ENCODE assay signal across 8 cellular contexts in genomic region chr6:49462927-49463611, GRCh38. TPM values are rescaled to one million over a fixed set of nuclear protein-coding genes. Genes with fewer than 3 reads are reported as not detected.
DNase-seq lines count a peak whose midpoint lies in the region; TF ChIP-seq lines count a peak whose summit lies in the region.

A gene with protein sequence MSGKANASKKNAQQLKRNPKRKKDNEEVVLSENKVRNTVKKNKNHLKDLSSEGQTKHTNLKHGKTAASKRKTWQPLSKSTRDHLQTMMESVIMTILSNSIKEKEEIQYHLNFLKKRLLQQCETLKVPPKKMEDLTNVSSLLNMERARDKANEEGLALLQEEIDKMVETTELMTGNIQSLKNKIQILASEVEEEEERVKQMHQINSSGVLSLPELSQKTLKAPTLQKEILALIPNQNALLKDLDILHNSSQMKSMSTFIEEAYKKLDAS (plus strand): TSS chr6:49463370. CDS start chr6:49470177, 6,807 bp downstream.
MMUT (minus strand) TSS chr6:49463253; CDS start chr6:49459466, 3,787 bp downstream.

- no peaks in the 10 kb centered on the region for H3K36me3 Mint-ChIP-seq in nephron (ENCODE audit: low read depth)
- peaks cover 9% of the 10 kb centered on the region for H3K36me3 Mint-ChIP-seq in stimulated activated naive CD8-positive, alpha-beta T cell treated with anti-CD3 and anti-CD28 coated beads, Interleukin-15, Interleukin-2, amounts not matched to agents 100 ng/mL and 50 ng/mL, for 24 hours (ENCODE audit: low read depth)

- H3K4me3 ChIP-seq in H7 (ENCODE audit: insufficient read depth, low read depth, low read length) (peak within 1 kb of the TSS; percentile 65), fibroblast of the aortic adventitia (ENCODE audit: low read depth, low read length) (peak within 1 kb of the TSS; percentile 83)

- DNase-seq in ELF-1 (ENCODE audit: low read depth, low spot score) (peak; percentile 98), H7 (peak; percentile 84), M059J (ENCODE audit: low read depth) (peak; percentile 98), SHP77 (lab: John Stamatoyannopoulos, UW) (peak; percentile 93 to 95), fibroblast of the aortic adventitia (ENCODE audit: low read depth) (peak; percentile 94)
- DNase-seq in activated effector memory CD4-positive, alpha-beta T cell treated with Interleukin-2 at 50 U/mL for 16 hours: peak; percentile 85

- peak within 1 kb of the TSS; percentile 82 to 90 (median 88) for H3K27ac Mint-ChIP-seq in nephron
- H3K27ac Mint-ChIP-seq in stimulated activated naive CD8-positive, alpha-beta T cell treated with anti-CD3 and anti-CD28 coated beads, Interleukin-15, Interleukin-2, amounts not matched to agents 100 ng/mL and 50 ng/mL, for 24 hours: peak within 1 kb of the TSS; percentile 93

- no peaks in the 10 kb centered on the region for H3K27me3 Mint-ChIP-seq in nephron (ENCODE audit: low read depth)
- H3K27me3 Mint-ChIP-seq in stimulated activated naive CD8-positive, alpha-beta T cell treated with anti-CD3 and anti-CD28 coated beads, Interleukin-15, Interleukin-2, amounts not matched to agents 100 ng/mL and 50 ng/mL, for 24 hours: no peaks in the 10 kb centered on the region

- no peaks in the 10 kb centered on the region for H3K9me3 Mint-ChIP-seq in nephron
- no peaks in the 10 kb centered on the region for H3K9me3 Mint-ChIP-seq in stimulated activated naive CD8-positive, alpha-beta T cell treated with anti-CD3 and anti-CD28 coated beads, Interleukin-15, Interleukin-2, amounts not matched to agents 100 ng/mL and 50 ng/mL, for 24 hours

- peak within 1 kb of the TSS; percentile 91 to 98 (median 95) for H3K4me3 Mint-ChIP-seq in nephron
- H3K4me3 Mint-ChIP-seq in stimulated activated naive CD8-positive, alpha-beta T cell treated with anti-CD3 and anti-CD28 coated beads, Interleukin-15, Interleukin-2, amounts not matched to agents 100 ng/mL and 50 ng/mL, for 24 hours: peak within 1 kb of the TSS; percentile 100

- no peak for TF ChIP-seq CTCF in fibroblast of the aortic adventitia (IDR thresholded peaks at IDR 0.05; ENCODE audit: insufficient read depth, low read length)
- no peak for TF ChIP-seq CTCF in nephron (IDR thresholded peaks at IDR 0.05; ENCODE audit: unreplicated experiment in 3 of 3)

- peaks cover 28% of the 10 kb centered on the region for H3K4me1 Mint-ChIP-seq in nephron
- H3K4me1 Mint-ChIP-seq in stimulated activated naive CD8-positive, alpha-beta T cell treated with anti-CD3 and anti-CD28 coated beads, Interleukin-15, Interleukin-2, amounts not matched to agents 100 ng/mL and 50 ng/mL, for 24 hours (ENCODE audit: low read depth): peaks cover 51% of the 10 kb centered on the region

- H3K27me3 ChIP-seq in H7 (ENCODE audit: control insufficient read depth, insufficient read depth, low read length): no peaks in the 10 kb centered on the region

- H3K36me3 ChIP-seq in H7 (replicated peaks; ENCODE audit: control insufficient read depth, insufficient read depth, low read length): no peaks in the 10 kb centered on the region

RNA-seq across cellular contexts. Expression of the first gene that starts in this region (rescaled TPM):
- 16.5 and 28.6 TPM in 2 replicates for total RNA-seq in H7 (2014; rRNA removed; shearing (Covaris generic))
- 32.4 and 34.8 TPM in 2 replicates for total RNA-seq in M059J (2014; rRNA removed; shearing (Covaris generic))
- total RNA-seq in fibroblast of the aortic adventitia (ENCODE audit: low replicate concordance): 2.9 and 23.7 TPM in 2 replicates

RNA-seq across cellular contexts. Expression of gene MMUT, which starts in this region (rescaled TPM):
- 12.5 and 15.0 TPM in 2 replicates for total RNA-seq in H7 (2014; rRNA removed; shearing (Covaris generic))
- total RNA-seq in M059J (2014; rRNA removed; shearing (Covaris generic)): 9.3 and 16.7 TPM in 2 replicates
- 27.1 and 27.4 TPM in 2 replicates for total RNA-seq in fibroblast of the aortic adventitia (ENCODE audit: low replicate concordance)

Comparison
In these comparisons a context has a peak if more than half of its experiments do, and no peak if none do; other contexts are left out.
1. Peak in every context shown above with its lines: DNase-seq and H3K4me3 ChIP-seq.